In genomic region chr1:116429821-116430374, GRCh38 we compare ENCODE assay signal across 1 cellular context.
A peak's percentile ranks its signal among the peaks of the same experiment; 100 is the strongest.
TF ChIP-seq lines count a peak whose summit lies in the region.

No MANE protein-coding gene starts in this region.

TF ChIP-seq in K562, 482 proteins besides CTCF, POLR2A, EP300 and RAD21 (continued from another document and continues in another):
- TF ChIP-seq EWSR1 (IDR thresholded peaks at IDR 0.05; ENCODE audit: borderline replicate concordance, low read depth, partially characterized antibody) (no peak), ILF3 (IDR thresholded peaks at IDR 0.05; ENCODE audit: borderline replicate concordance) (no peak), EHMT2 (IDR thresholded peaks at IDR 0.05) (peak; percentile 83), ZNF589 (CRISPR knock-in tag; IDR thresholded peaks at IDR 0.05; ENCODE audit: low read depth) (no peak), POLR3G (IDR thresholded peaks at IDR 0.05; ENCODE audit: extremely low read depth, insufficient read length, insufficient replicate concordance) (no peak), KLF6 (CRISPR knock-in tag; IDR thresholded peaks at IDR 0.05; ENCODE audit: borderline replicate concordance) (no peak), ZNF445 (CRISPR knock-in tag; IDR thresholded peaks at IDR 0.05; ENCODE audit: low read depth) (no peak), PTRF (tag; IDR thresholded peaks at IDR 0.05) (no peak), MCM2 (IDR thresholded peaks at IDR 0.05; ENCODE audit: low read depth) (no peak), SRSF7 (optimal IDR thresholded peaks at IDR 0.05; ENCODE audit: low read depth, low read length) (no peak), MCM7 (IDR thresholded peaks at IDR 0.05) (peak in 1 of 2 experiments; percentile 66; a peak in 1 of 4 replicates), CBFB (CRISPR knock-in tag; IDR thresholded peaks at IDR 0.05) (no peak), RBBP5 (IDR thresholded peaks at IDR 0.05; ENCODE audit: borderline replicate concordance, insufficient read depth, low read length, poor library complexity, severe bottlenecking) (no peak), STAT5B (CRISPR knock-in tag; IDR thresholded peaks at IDR 0.05) (no peak), SMARCA5 (IDR thresholded peaks at IDR 0.05) (peak; percentile 18; the same call in 1 of the 2 replicates), ZNF507 (tag; conservative IDR thresholded peaks at IDR 0.05) (no peak), ZNF217 (CRISPR knock-in tag; IDR thresholded peaks at IDR 0.05) (no peak), CGGBP1 (CRISPR knock-in tag; IDR thresholded peaks at IDR 0.05) (no peak), ZNF12 (CRISPR knock-in tag; IDR thresholded peaks at IDR 0.05) (no peak), MLLT1 (IDR thresholded peaks at IDR 0.05) (0 out of 4 replicates have a peak, but pooled peaks of 1 of the 2 experiments have one; percentile 42), SAFB (IDR thresholded peaks at IDR 0.05; ENCODE audit: borderline replicate concordance, low read depth, low read length) (no peak), GATA2 (CRISPR knock-in tag; IDR thresholded peaks at IDR 0.05) (no peak), ZNF408 (CRISPR knock-in tag; IDR thresholded peaks at IDR 0.05; ENCODE audit: low read depth) (no peak), MYNN (IDR thresholded peaks at IDR 0.05) (no peak), MYNN (CRISPR knock-in tag; IDR thresholded peaks at IDR 0.05) (no peak), BCLAF1 (IDR thresholded peaks at IDR 0.05; ENCODE audit: borderline replicate concordance in 1 of 2, control insufficient read depth in 1 of 2, low read depth in 2 of 2, low read length in 1 of 2) (0 out of 4 replicates have a peak, but pooled peaks of 1 of the 2 experiments have one; percentile 41), HDAC3 (IDR thresholded peaks at IDR 0.05; ENCODE audit: borderline replicate concordance, partially characterized antibody) (peak; percentile 31), RCOR1 (IDR thresholded peaks at IDR 0.05; ENCODE audit: borderline replicate concordance in 1 of 2, low read depth in 2 of 2, low read length in 2 of 2) (no peak), ZNF24 (IDR thresholded peaks at IDR 0.05) (peak; percentile 97), ZBTB33 (CRISPR knock-in tag; IDR thresholded peaks at IDR 0.05) (no peak), ZBTB34 (CRISPR knock-in tag; IDR thresholded peaks at IDR 0.05) (no peak), ZNF583 (CRISPR knock-in tag; IDR thresholded peaks at IDR 0.05) (no peak), KLF16 (IDR thresholded peaks at IDR 0.05) (no peak), GTF2A2 (tag; IDR thresholded peaks at IDR 0.05) (no peak), MGA (IDR thresholded peaks at IDR 0.05) (no peak), ZC3H8 (IDR thresholded peaks at IDR 0.05) (no peak), ZNF740 (CRISPR knock-in tag; IDR thresholded peaks at IDR 0.05) (no peak), ZNF740 (tag; IDR thresholded peaks at IDR 0.05) (no peak), DACH1 (IDR thresholded peaks at IDR 0.05; ENCODE audit: partially characterized antibody) (no peak)
